Comparison of ENCODE assay signal across 8 cellular contexts in the genomic region with DNA sequence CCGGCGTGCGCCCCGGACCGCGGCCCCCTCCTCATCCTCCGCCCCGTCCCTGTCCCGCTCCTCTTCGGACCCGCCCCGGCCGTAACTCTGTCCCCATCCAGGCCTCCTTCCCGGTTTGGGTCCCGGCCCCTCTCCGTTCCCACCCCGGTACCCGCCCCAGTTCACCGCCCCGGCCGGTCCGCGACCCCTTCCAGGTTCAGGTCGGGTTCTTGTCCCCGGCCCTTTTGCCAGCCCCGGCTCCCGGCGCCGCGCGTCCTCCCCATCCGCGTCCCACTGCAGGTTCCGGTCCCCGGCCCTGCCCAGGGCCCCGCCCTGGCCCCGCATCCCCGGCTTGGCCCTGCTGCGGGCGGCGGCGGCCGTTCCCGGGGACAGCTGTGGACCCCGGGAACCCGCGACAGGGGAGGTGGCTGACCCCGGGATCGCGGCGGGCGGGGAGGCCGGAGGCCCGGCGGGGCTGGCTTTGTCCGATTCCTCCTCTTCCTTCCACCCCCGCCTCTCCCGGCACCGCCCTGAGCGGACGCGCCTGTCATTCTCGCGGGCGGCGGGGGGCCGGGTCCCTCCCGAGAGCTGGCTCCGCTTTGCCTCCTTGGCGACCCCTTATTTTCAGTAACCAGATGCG. TPM values are rescaled to one million over a fixed set of nuclear protein-coding genes. Genes with fewer than 3 reads are reported as not detected.
DNase-seq lines count a peak whose midpoint lies in the region; ATAC-seq and TF ChIP-seq lines count a peak whose summit lies in the region.

No MANE protein-coding gene starts in this region.

- H3K4me1 ChIP-seq in PC-9 (replicated peaks; ENCODE audit: insufficient read depth) (peaks cover 43% of the 10 kb centered on the region), rectal smooth muscle tissue (ENCODE audit: control insufficient read depth, insufficient read depth, low read length) (peaks cover 15% of the 10 kb centered on the region)

- peaks cover 59% of the 10 kb centered on the region for H3K79me2 ChIP-seq in PC-9 (ENCODE audit: low read depth)

- H3K27me3 ChIP-seq in PC-9 (ENCODE audit: insufficient read depth, low read depth) (no peaks in the 10 kb centered on the region), rectal smooth muscle tissue (ENCODE audit: control insufficient read depth, insufficient read depth, low read length) (no peaks in the 10 kb centered on the region)

- ATAC-seq in HG02678 (IDR thresholded peaks at IDR 0.05; ENCODE audit: unreplicated experiment), result peak; percentile 31

- intact Hi-C loops in PC-9 (cut with micrococcal nuclease; ENCODE audit: unreplicated experiment), result loop anchor here (1.0 to 2.0 kb wide), 2 partner anchors 76 to 85 kb away; partner anchors contain the start of genes XRCC3 and ZFYVE21

- peaks cover 43% of the 10 kb centered on the region for H3F3A ChIP-seq in PC-9 (ENCODE audit: insufficient read depth, low read depth)

- no peaks in the 10 kb centered on the region for H3K9me3 ChIP-seq in PC-9 (ENCODE audit: insufficient read depth, low read depth)

- peak overlapping the region; percentile 91 for H2AFZ ChIP-seq in PC-9

- peaks cover 48% of the 10 kb centered on the region for H4K20me1 ChIP-seq in PC-9 (ENCODE audit: insufficient read depth)

- POLR2A ChIA-PET in PC-9 (lab: Charles Lee; ENCODE audit: unreplicated experiment), result interaction anchor here (0.6 to 0.8 kb wide), 3 partner anchors 29 to 562 kb away, joined by 3 to 15 read pairs (median 3); no protein-coding TSS in a partner anchor

- H3K9me2 ChIP-seq in PC-9 (ENCODE audit: insufficient read depth), result no peaks in the 10 kb centered on the region

- DNase-seq in NCI-H2081 (lab: John Stamatoyannopoulos, UW) (peak; percentile 53 to 58), NCI-H2081 treated with DMSO at 0.1 percent for 48 hours (lab: John Stamatoyannopoulos, UW) (no peak), PC-9 (peak in 1 of 2 experiments; percentile 59), amygdala (lab: John Stamatoyannopoulos, UW) (peak in 30 of 56 donors; percentile 12 to 71 (median 48)), hepatic stellate cell (ENCODE audit: low spot score) (peak; percentile 62), NCI-H2107 treated with DMSO at 0.1 percent for 48 hours (lab: John Stamatoyannopoulos, UW; ENCODE audit: unreplicated experiment) (no peak)

- H3K4me3 ChIP-seq in PC-9, result peak overlapping the region; percentile 81
- peak overlapping the region; percentile 86 for H3K4me3 ChIP-seq in rectal smooth muscle tissue (ENCODE audit: low read length)

- no peak for TF ChIP-seq CTCF in PC-9 (conservative IDR thresholded peaks at IDR 0.05)

- peak overlapping the region; percentile 77 for H3K9ac ChIP-seq in rectal smooth muscle tissue (ENCODE audit: low read length)

- CTCF ChIA-PET in PC-9 (lab: Charles Lee), result interaction anchor here (0.5 kb wide), 1 partner anchor 62 kb away, joined by 4 read pairs; no protein-coding TSS in a partner anchor

- H3K36me3 ChIP-seq in PC-9 (ENCODE audit: low read depth) (no peaks in the 10 kb centered on the region), rectal smooth muscle tissue (ENCODE audit: control insufficient read depth, insufficient read depth, low read length) (no peaks in the 10 kb centered on the region)

- no TSS peak for BruUV-seq in PC-9 (replicated peaks; lab: Mats Ljungman, UMichigan)

- H3K4me2 ChIP-seq in PC-9, result peak overlapping the region; percentile 96

- H3K27ac ChIP-seq in PC-9 (peak overlapping the region; percentile 92), rectal smooth muscle tissue (ENCODE audit: low read depth, low read length) (peak overlapping the region; percentile 99)

RNA-seq across cellular contexts. Expression of gene KLC1, which starts 0.6 kb away (rescaled TPM):
- total RNA-seq in PC-9 (2021), result 254 and 331 TPM in 2 replicates

Comparison
In these comparisons a context has a peak if more than half of its experiments do, and no peak if none do; other contexts are left out.
1. DNase-seq: peak in NCI-H2081 (2 of 2), amygdala (30 of 56) and hepatic stellate cell (single experiment); none in NCI-H2081 treated with DMSO at 0.1 percent for 48 hours (single experiment) and NCI-H2107 treated with DMSO at 0.1 percent for 48 hours (single experiment).